In genomic region chr4:139735381-139736256, GRCh38 we compare ENCODE assay signal across 8 cellular contexts.
DNase-seq lines count a peak whose midpoint lies in the region; ATAC-seq, FAIRE-seq and TF ChIP-seq lines count a peak whose summit lies in the region.

No MANE protein-coding gene starts in this region.

- WGBS in mesendoderm (ENCODE audit: extremely low coverage, insufficient coverage, low lambda C conversion rate), result no CpG with 5 or more reads among the region's 59 CpGs
- 4 to 5% methylated on average over 36 to 51 of the region's 59 CpGs for WGBS in tibial nerve, 2 donors

- DNase-seq in Caco-2, result no peak
- no peak for DNase-seq in PC-3
- no peak for DNase-seq in effector memory CD4-positive, alpha-beta T cell
- DNase-seq in mesendoderm, result peak; percentile 71
- DNase-seq in tibial nerve (ENCODE audit: low spot score in 2 of 2), result no peak
- DNase-seq in urothelium cell line (ENCODE audit: low spot score), result no peak
- DNase-seq in GM12892 (ENCODE audit: insufficient read length), result no peak

- H4K20me1 ChIP-seq in PC-3 (ENCODE audit: low read length), result no peaks in the 10 kb centered on the region

- POLR2A ChIA-PET in Caco-2 (lab: Charles Lee) (no interaction called here), PC-3 (lab: Charles Lee; ENCODE audit: unreplicated experiment) (interaction anchor here (0.6 kb wide), 2 partner anchors 13 to 69 kb away, joined by 4 to 17 read pairs; no protein-coding TSS in a partner anchor)

- peaks cover 9% of the 10 kb centered on the region for H3K36me3 Mint-ChIP-seq in Caco-2 (ENCODE audit: insufficient read depth, unreplicated experiment)

- H3K27me3 Mint-ChIP-seq in Caco-2 (ENCODE audit: insufficient read depth, unreplicated experiment), result no peaks in the 10 kb centered on the region

- H3K4me3 ChIP-seq in Caco-2 (ENCODE audit: low read depth, low read length) (peak overlapping the region; percentile 29), PC-3 (ENCODE audit: low read length) (peak overlapping the region; percentile 60; the same call in 1 of the 2 replicates), mesendoderm (ENCODE audit: low read length) (peak overlapping the region; percentile 53), tibial nerve (peak overlapping the region; percentile 40 to 74 (median 52))
- peak overlapping the region; percentile 47 for H3K4me3 ChIP-seq in effector memory CD4-positive, alpha-beta T cell (ENCODE audit: insufficient read depth, low read depth, low read length, poor library complexity, severe bottlenecking)

- TF ChIP-seq CTCF in Caco-2 (IDR thresholded peaks at IDR 0.05; ENCODE audit: insufficient read depth in 1 of 2, low read depth in 1 of 2, low read length in 1 of 2, severe bottlenecking in 1 of 2, unreplicated experiment in 1 of 2) (no peak), PC-3 (conservative IDR thresholded peaks at IDR 0.05; ENCODE audit: low read depth, low read length) (no peak), tibial nerve (IDR thresholded peaks at IDR 0.05) (peak in 1 of 5 experiments; percentile 17)

- peak overlapping the region; percentile 83 for H3K4me2 ChIP-seq in PC-3 (ENCODE audit: low read length)
- H3K4me2 ChIP-seq in mesendoderm (ENCODE audit: low read length), result peak overlapping the region; percentile 82

- CTCF ChIA-PET in Caco-2 (lab: Charles Lee) (interaction anchor here (0.8 to 1.5 kb wide), 6 partner anchors 12 to 314 kb away, joined by 3 to 4 read pairs (median 4); no protein-coding TSS in a partner anchor), PC-3 (lab: Charles Lee) (no interaction called here)

- no peaks in the 10 kb centered on the region for H3K9me3 Mint-ChIP-seq in Caco-2 (ENCODE audit: unreplicated experiment)

- no peak overlapping the region for H3K9ac ChIP-seq in PC-3 (ENCODE audit: low read length)
- peak overlapping the region; percentile 75 for H3K9ac ChIP-seq in mesendoderm (ENCODE audit: low read length)

- TF ChIP-seq EP300 in tibial nerve (IDR thresholded peaks at IDR 0.05), result no peak

- no peak overlapping the region for H3K27ac ChIP-seq in PC-3 (ENCODE audit: low read length)
- no peak overlapping the region for H3K27ac ChIP-seq in effector memory CD4-positive, alpha-beta T cell (ENCODE audit: insufficient read depth, low read length, poor library complexity, severe bottlenecking)
- H3K27ac ChIP-seq in mesendoderm (ENCODE audit: low read depth, low read length), result peak overlapping the region; percentile 78
- H3K27ac ChIP-seq in tibial nerve, result peak overlapping the region; percentile 76 to 97 (median 84)

- H3K9me2 ChIP-seq in PC-3 (replicated peaks; ENCODE audit: low read length), result no peaks in the 10 kb centered on the region

- H2BK15ac ChIP-seq in mesendoderm (replicated peaks; ENCODE audit: low read depth), result peak overlapping the region; percentile 14

- H3F3A ChIP-seq in PC-3 (ENCODE audit: low read length, unreplicated experiment), result no peaks in the 10 kb centered on the region

- intact Hi-C loops in Caco-2 (cut with micrococcal nuclease; ENCODE audit: unreplicated experiment), result loop anchor here (1.0 to 5.0 kb wide), 8 partner anchors 43 to 591 kb away; no protein-coding TSS in a partner anchor
- intact Hi-C loops in PC-3 (cut with micrococcal nuclease), result loop anchor here (2.0 to 10.0 kb wide), 6 partner anchors 169 to 689 kb away; partner anchors contain the start of gene CLGN

- H2AFZ ChIP-seq in PC-3 (ENCODE audit: low read length), result peak overlapping the region; percentile 71; the same call in 1 of the 2 replicates

- BruUV-seq in Caco-2 (replicated peaks; lab: Mats Ljungman, UMichigan) (no TSS peak), PC-3 (replicated peaks; lab: Mats Ljungman, UMichigan) (no TSS peak)

- H3K79me1 ChIP-seq in mesendoderm (ENCODE audit: low read length), result no peaks in the 10 kb centered on the region

- H3K9me3 ChIP-seq in Caco-2 (no peaks in the 10 kb centered on the region), PC-3 (ENCODE audit: low read length) (no peaks in the 10 kb centered on the region), tibial nerve (no peaks in the 10 kb centered on the region)
- no peaks in the 10 kb centered on the region for H3K9me3 ChIP-seq in effector memory CD4-positive, alpha-beta T cell (ENCODE audit: control insufficient read depth, low read length)

- H3K4me1 ChIP-seq in Caco-2 (peaks cover 46% of the 10 kb centered on the region), PC-3 (ENCODE audit: insufficient read depth, low read length) (peaks cover 11% of the 10 kb centered on the region), mesendoderm (ENCODE audit: control insufficient read depth, low read depth, low read length) (peaks cover 18% of the 10 kb centered on the region), tibial nerve (peaks cover 0 to 49% (median 19%) of the 10 kb centered on the region in 4 donors)
- peaks cover 9% of the 10 kb centered on the region for H3K4me1 ChIP-seq in effector memory CD4-positive, alpha-beta T cell (ENCODE audit: control insufficient read depth, insufficient read depth, low read length, poor library complexity, severe bottlenecking)

- H4K5ac ChIP-seq in mesendoderm (ENCODE audit: low read length), result peak overlapping the region; percentile 56

- FAIRE-seq in urothelium cell line (lab: Jason Lieb, UNC) (no peak), GM12892 (lab: Jason Lieb, UNC) (no peak)

- no peak for ATAC-seq in PC-3
- ATAC-seq in HG03095 (IDR thresholded peaks at IDR 0.05; ENCODE audit: unreplicated experiment), result no peak

- peak overlapping the region; percentile 78 for H3K27ac Mint-ChIP-seq in Caco-2 (ENCODE audit: unreplicated experiment)

- H3K18ac ChIP-seq in mesendoderm (ENCODE audit: low read length), result peak overlapping the region; percentile 72

- no peak overlapping the region for H2BK120ac ChIP-seq in mesendoderm (ENCODE audit: low read depth, low read length)

- H3K27me3 ChIP-seq in Caco-2 (replicated peaks; ENCODE audit: control insufficient read depth, insufficient read depth, low read length) (no peaks in the 10 kb centered on the region), PC-3 (ENCODE audit: low read length) (no peaks in the 10 kb centered on the region), mesendoderm (ENCODE audit: insufficient read depth, low read length, poor library complexity) (no peaks in the 10 kb centered on the region), tibial nerve (no peaks in the 10 kb centered on the region)
- H3K27me3 ChIP-seq in effector memory CD4-positive, alpha-beta T cell (replicated peaks; ENCODE audit: control insufficient read depth, insufficient read depth, low read length, poor library complexity, severe bottlenecking), result peaks cover 19% of the 10 kb centered on the region

- H3K23ac ChIP-seq in mesendoderm (ENCODE audit: low read length), result peak overlapping the region; percentile 71

- H3K4ac ChIP-seq in mesendoderm (ENCODE audit: low read depth, low read length), result peak overlapping the region; percentile 74

- peak overlapping the region; percentile 74 for H2BK5ac ChIP-seq in mesendoderm (ENCODE audit: low read length)

- peak overlapping the region; percentile 96 for H3K56ac ChIP-seq in mesendoderm (ENCODE audit: low read length)

- H3K4me1 Mint-ChIP-seq in Caco-2 (ENCODE audit: low read depth, unreplicated experiment), result peaks cover 27% of the 10 kb centered on the region

- H4K8ac ChIP-seq in mesendoderm (ENCODE audit: low read depth, low read length), result peak overlapping the region; percentile 3

- peak overlapping the region; percentile 69 for H3K4me3 Mint-ChIP-seq in Caco-2 (ENCODE audit: unreplicated experiment)

- H2AK5ac ChIP-seq in mesendoderm (ENCODE audit: low read length), result no peak overlapping the region

- no peaks in the 10 kb centered on the region for H3K36me3 ChIP-seq in Caco-2 (ENCODE audit: control insufficient read depth, insufficient read depth, low read length)
- H3K36me3 ChIP-seq in PC-3 (ENCODE audit: low read depth, low read length), result no peaks in the 10 kb centered on the region
- H3K36me3 ChIP-seq in effector memory CD4-positive, alpha-beta T cell (ENCODE audit: control insufficient read depth, insufficient read depth, low read length), result no peaks in the 10 kb centered on the region
- no peaks in the 10 kb centered on the region for H3K36me3 ChIP-seq in mesendoderm (ENCODE audit: control insufficient read depth, insufficient read depth, low read length)
- no peaks in the 10 kb centered on the region for H3K36me3 ChIP-seq in tibial nerve

- no peaks in the 10 kb centered on the region for H3K79me2 ChIP-seq in PC-3 (ENCODE audit: low read length)
- no peaks in the 10 kb centered on the region for H3K79me2 ChIP-seq in mesendoderm (ENCODE audit: control insufficient read depth, insufficient read depth, low read length)

- TF ChIP-seq POLR2A in tibial nerve (IDR thresholded peaks at IDR 0.05), result no peak
- TF ChIP-seq POLR2A in GM12892 (IDR thresholded peaks at IDR 0.05; ENCODE audit: low read depth, low read length), result no peak

Comparison
In these comparisons a context has a peak if more than half of its experiments do, and no peak if none do; other contexts are left out.
1. H3K27ac ChIP-seq: peak in mesendoderm (single experiment) and tibial nerve (4 of 4); none in PC-3 (single experiment) and effector memory CD4-positive, alpha-beta T cell (single experiment).
2. Peak in every context shown above with its lines, with median percentiles within 50 percentile points of each other: H3K4me3 ChIP-seq.